In the genomic region with DNA sequence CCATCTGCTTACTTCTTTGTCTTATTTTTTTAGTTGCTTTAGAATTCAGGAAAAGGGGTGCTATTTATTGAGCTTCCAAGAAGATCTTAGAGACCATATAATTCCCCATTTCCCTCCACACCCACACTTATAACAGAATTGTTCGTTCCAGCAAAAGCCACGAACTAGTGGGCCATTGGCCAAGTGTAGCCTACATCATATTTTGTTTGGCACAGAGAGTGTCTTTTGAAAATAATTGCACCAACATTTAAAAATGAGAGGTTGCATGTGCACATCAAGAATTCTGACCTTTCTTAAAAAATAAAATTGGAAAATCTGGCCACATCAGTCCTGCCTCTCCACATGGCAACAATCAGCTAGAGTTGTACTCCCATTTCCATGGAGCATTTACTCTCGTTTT, we compare ENCODE assay signal across 29 cellular contexts.
DNase-seq lines count a peak whose midpoint lies in the region; TF ChIP-seq lines count a peak whose summit lies in the region.
"Had no signal": no experiment of that assay in that cellular context is flagged by ENCODE, and none has a peak within 500 bp of the region (broad histone marks: within the 10 kb centered on the region; RNA-seq: fewer than 3 reads in every experiment).

No MANE protein-coding gene starts in this region.

- H3K27me3 Mint-ChIP-seq in nephron (ENCODE audit: low read depth), result peaks cover 4% of the 10 kb centered on the region
- H3K27me3 Mint-ChIP-seq in activated T-cell treated with anti-CD3 and anti-CD28 coated beads, Interleukin-2, amount 50 U/mL, for 24 hours, result peaks cover 11% of the 10 kb centered on the region

- no peak overlapping the region for H3K4me3 Mint-ChIP-seq in nephron
- H3K4me3 Mint-ChIP-seq in activated T-cell treated with anti-CD3 and anti-CD28 coated beads, Interleukin-2, amount 50 U/mL, for 24 hours, result no peak overlapping the region
- H3K4me3 Mint-ChIP-seq: activated B cell treated with CpG ODN at 0.5 μM for 24 hours; activated T-helper 17 cell treated with anti-CD3 and anti-CD28 coated beads, Interleukin-2, amount 50 U/mL, for 72 hours; GM23338 had no signal

- H3K36me3 ChIP-seq in BJ (ENCODE audit: control insufficient read depth, insufficient read depth, low read length), result no peaks in the 10 kb centered on the region
- H3K36me3 ChIP-seq: pancreas, upper lobe of left lung had no signal

- H3K4me1 Mint-ChIP-seq in nephron, result peaks cover 43% of the 10 kb centered on the region
- H3K4me1 Mint-ChIP-seq in activated T-cell treated with anti-CD3 and anti-CD28 coated beads, Interleukin-2, amount 50 U/mL, for 24 hours (ENCODE audit: low read depth), result no peaks in the 10 kb centered on the region
- H3K4me1 Mint-ChIP-seq: activated B cell treated with CpG ODN at 0.5 μM for 24 hours; activated T-helper 17 cell treated with anti-CD3 and anti-CD28 coated beads, Interleukin-2, amount 50 U/mL, for 72 hours; GM23338 had no signal

- TF ChIP-seq CTCF in BJ (IDR thresholded peaks at IDR 0.05; ENCODE audit: insufficient read depth, low read depth, low read length) (no peak), nephron (IDR thresholded peaks at IDR 0.05; ENCODE audit: unreplicated experiment in 3 of 3) (no peak)

- H3K4me3 ChIP-seq in BJ (ENCODE audit: low read depth, low read length), result no peak overlapping the region
- H3K4me3 ChIP-seq: dorsolateral prefrontal cortex, GM23338, lung, pancreas, upper lobe of left lung had no signal

- peak overlapping the region in 2 of 3 experiments; percentile 48 to 81 for H3K27ac Mint-ChIP-seq in nephron
- H3K27ac Mint-ChIP-seq in activated T-cell treated with anti-CD3 and anti-CD28 coated beads, Interleukin-2, amount 50 U/mL, for 24 hours, result no peak overlapping the region
- H3K27ac Mint-ChIP-seq: activated B cell treated with CpG ODN at 0.5 μM for 24 hours; activated T-helper 17 cell treated with anti-CD3 and anti-CD28 coated beads, Interleukin-2, amount 50 U/mL, for 72 hours; GM23338 had no signal

- no peak overlapping the region for H3K27ac ChIP-seq in substantia nigra (ENCODE audit: low read depth, low read length, poor library complexity, severe bottlenecking)
- H3K27ac ChIP-seq: dorsolateral prefrontal cortex, foreskin keratinocyte, HL-60, pancreas, upper lobe of left lung had no signal

- H3K36me3 Mint-ChIP-seq in nephron (ENCODE audit: low read depth), result no peaks in the 10 kb centered on the region
- H3K36me3 Mint-ChIP-seq in activated T-cell treated with anti-CD3 and anti-CD28 coated beads, Interleukin-2, amount 50 U/mL, for 24 hours (ENCODE audit: low read depth), result no peaks in the 10 kb centered on the region

- POLR2A ChIA-PET in BJ (lab: Charles Lee), result no interaction called here

- DNase-seq in BJ (ENCODE audit: low read depth) (peak; percentile 17), NCI-H446 (lab: John Stamatoyannopoulos, UW) (peak; percentile 62 to 85), dedifferentiated amniotic fluid mesenchymal stem cell (ENCODE audit: extremely low spot score) (peak; percentile 22), OCI-M1 (lab: John Stamatoyannopoulos, UW) (no peak), substantia nigra (lab: John Stamatoyannopoulos, UW) (no peak)
- DNase-seq in activated T-cell treated with anti-CD3 and anti-CD28 coated beads, Interleukin-2, amount 50 U/mL, for 24 hours, result no peak
- no peak for DNase-seq in activated CD4-positive, alpha-beta T cell treated with anti-CD3 and anti-CD28 coated beads, Interleukin-2, amount 50 U/mL, for 1 hour
- DNase-seq: ACHN; activated B cell treated with CpG ODN at 0.5 μM for 24 hours; activated CD4-positive, alpha-beta T cell treated with anti-CD3 and anti-CD28 coated beads, Interleukin-2, amount 50 U/mL, for 48 hours; activated CD8-positive, alpha-beta memory T cell treated with anti-CD3 and anti-CD28 coated beads, Interleukin-2, amount 50 U/mL, for 48 hours; activated naive CD4-positive, alpha-beta T cell treated with anti-CD3 and anti-CD28 coated beads, Interleukin-2, amount 50 U/mL, for 16 hours; Caco-2; central memory CD4-positive, alpha-beta T cell; dorsolateral prefrontal cortex; kidney glomerular epithelial cell; NCI-H1048; NCI-H1930; pancreas; stimulated activated CD4-positive, alpha-beta T cell treated with anti-CD3 and anti-CD28 coated beads, Interleukin-12 subunit alpha, Interleukin-12 subunit beta, amount 100 ng/mL, for 4 hours; stimulated activated CD4-positive, alpha-beta T cell treated with anti-CD3 and anti-CD28 coated beads, Interleukin-4, amount 100 ng/mL, for 1 hour; T-helper 1 cell; upper lobe of left lung had no signal

- no peaks in the 10 kb centered on the region for H3K27me3 ChIP-seq in BJ (ENCODE audit: control insufficient read depth, insufficient read depth, low read length)
- H3K27me3 ChIP-seq: foreskin keratinocyte, pancreas, upper lobe of left lung had no signal

- CTCF ChIA-PET in BJ (lab: Yijun Ruan, JAX), result no interaction called here

- H3K9me3 Mint-ChIP-seq in nephron, result no peaks in the 10 kb centered on the region
- no peaks in the 10 kb centered on the region for H3K9me3 Mint-ChIP-seq in activated T-cell treated with anti-CD3 and anti-CD28 coated beads, Interleukin-2, amount 50 U/mL, for 24 hours
- H3K9me3 Mint-ChIP-seq: activated B cell treated with CpG ODN at 0.5 μM for 24 hours, GM23338 had no signal

Comparison
In these comparisons a context has a peak if more than half of its experiments do, and no peak if none do; other contexts are left out.
1. DNase-seq: peak in BJ (single experiment), NCI-H446 (2 of 2) and dedifferentiated amniotic fluid mesenchymal stem cell (single experiment); none in OCI-M1 (single experiment), activated T-cell treated with anti-CD3 and anti-CD28 coated beads, Interleukin-2, amount 50 U/mL, for 24 hours (single experiment), substantia nigra (0 of 49) and activated CD4-positive, alpha-beta T cell treated with anti-CD3 and anti-CD28 coated beads, Interleukin-2, amount 50 U/mL, for 1 hour (single experiment).